ENCODE assay signal across 28 cellular contexts in the genomic region with DNA sequence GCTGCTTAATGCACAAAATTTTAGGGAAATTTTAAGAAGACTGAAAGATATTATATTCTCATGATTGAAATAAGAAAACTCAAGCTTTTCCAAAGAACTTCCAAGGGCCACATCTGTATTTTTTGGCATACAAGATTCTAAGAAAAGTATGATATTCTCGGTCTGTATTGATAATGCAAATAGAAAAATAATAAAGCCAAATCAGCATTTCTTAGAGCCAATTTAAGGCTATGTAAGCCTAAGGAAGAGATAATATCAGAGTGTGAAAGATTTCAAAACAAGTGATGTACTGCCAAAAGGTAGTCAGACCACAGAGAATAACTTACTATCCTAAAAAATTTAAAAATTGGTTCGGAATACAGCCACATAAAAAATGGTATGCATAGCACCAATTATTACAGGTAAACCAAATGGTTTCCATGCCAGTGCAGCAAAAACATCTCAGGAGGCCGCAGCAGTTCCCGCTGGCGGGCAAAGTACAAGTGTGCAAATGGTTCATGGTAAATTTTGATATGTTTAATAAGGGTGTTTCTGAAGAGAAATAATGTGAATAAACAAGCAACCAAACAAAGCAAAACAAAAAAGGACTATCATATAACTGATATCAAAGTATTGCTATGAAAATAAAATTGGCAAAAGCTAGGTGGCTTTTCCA.
"Had no signal": no experiment of that assay in that cellular context is flagged by ENCODE, and none has a peak within 500 bp of the region (broad histone marks: within the 10 kb centered on the region; RNA-seq: fewer than 3 reads in every experiment).

No MANE protein-coding gene starts in this region.

- H3K4me1 ChIP-seq: foreskin keratinocyte had no signal

- H3K27ac ChIP-seq: esophagus muscularis mucosa, foreskin keratinocyte, heart left ventricle, WERI-Rb-1 had no signal

- H3K27me3 ChIP-seq: body of pancreas, esophagus muscularis mucosa, foreskin keratinocyte, gastrocnemius medialis, heart left ventricle had no signal

- ATAC-seq: activated CD4-positive, CD25-positive, alpha-beta regulatory T cell treated with anti-CD3 and anti-CD28 coated beads, Interleukin-2, amount 50 U/mL, for 24 hours; activated T-cell treated with anti-CD3 and anti-CD28 coated beads, Interleukin-2, amount 50 U/mL, for 72 hours; body of pancreas; effector memory CD8-positive, alpha-beta T cell; foreskin keratinocyte; gastrocnemius medialis; heart left ventricle had no signal

- H3K4me3 ChIP-seq: body of pancreas, esophagus muscularis mucosa, gastrocnemius medialis, heart left ventricle had no signal

- H3K9me3 Mint-ChIP-seq: activated B cell treated with CpG ODN at 0.5 μM for 24 hours; activated CD4-positive, alpha-beta memory T cell treated with anti-CD3 and anti-CD28 coated beads, Interleukin-2, amount 10 ng/mL, durations not matched to agents 7 days and 5 days; activated T-cell treated with anti-CD3 and anti-CD28 coated beads, Interleukin-2, amount 50 U/mL, for 24 hours; activated T-cell treated with anti-CD3 and anti-CD28 coated beads, Interleukin-2, amount 50 U/mL, for 72 hours; effector memory CD8-positive, alpha-beta T cell had no signal

- H3K4me3 Mint-ChIP-seq: activated B cell treated with CpG ODN at 0.5 μM for 24 hours; activated CD4-positive, alpha-beta memory T cell treated with anti-CD3 and anti-CD28 coated beads, Interleukin-2, amount 10 ng/mL, durations not matched to agents 7 days and 5 days; activated naive CD8-positive, alpha-beta T cell; activated T-cell treated with anti-CD3 and anti-CD28 coated beads, Interleukin-2, amount 50 U/mL, for 24 hours; activated T-cell treated with anti-CD3 and anti-CD28 coated beads, Interleukin-2, amount 50 U/mL, for 72 hours; effector memory CD8-positive, alpha-beta T cell had no signal

- FAIRE-seq: colon had no signal

- H3K27me3 Mint-ChIP-seq: activated CD4-positive, alpha-beta memory T cell treated with anti-CD3 and anti-CD28 coated beads, Interleukin-2, amount 10 ng/mL, durations not matched to agents 7 days and 5 days; activated naive CD8-positive, alpha-beta T cell; activated T-cell treated with anti-CD3 and anti-CD28 coated beads, Interleukin-2, amount 50 U/mL, for 24 hours; effector memory CD8-positive, alpha-beta T cell had no signal

- H3K27ac Mint-ChIP-seq: activated B cell treated with CpG ODN at 0.5 μM for 24 hours; activated CD4-positive, alpha-beta memory T cell treated with anti-CD3 and anti-CD28 coated beads, Interleukin-2, amount 10 ng/mL, durations not matched to agents 7 days and 5 days; activated naive CD8-positive, alpha-beta T cell; activated T-cell treated with anti-CD3 and anti-CD28 coated beads, Interleukin-2, amount 50 U/mL, for 24 hours; activated T-cell treated with anti-CD3 and anti-CD28 coated beads, Interleukin-2, amount 50 U/mL, for 72 hours had no signal

- H3K9me3 ChIP-seq: body of pancreas, esophagus muscularis mucosa, gastrocnemius medialis, heart left ventricle had no signal

- DNase-seq: activated B cell treated with CpG ODN at 0.5 μM for 24 hours; activated CD4-positive, alpha-beta memory T cell treated with anti-CD3 and anti-CD28 coated beads, Interleukin-2, amount 10 ng/mL, durations not matched to agents 7 days and 5 days; activated CD4-positive, alpha-beta T cell treated with anti-CD3 and anti-CD28 coated beads for 48 hours; activated CD8-positive, alpha-beta memory T cell treated with anti-CD3 and anti-CD28 coated beads, Interleukin-2, amount 50 U/mL, for 48 hours; activated gamma-delta T cell; activated naive CD4-positive, alpha-beta T cell; activated T-cell treated with anti-CD3 and anti-CD28 coated beads for 4 hours; activated T-cell treated with anti-CD3 and anti-CD28 coated beads, Interleukin-2, amount 50 U/mL, for 24 hours; activated T-cell treated with anti-CD3 and anti-CD28 coated beads, Interleukin-2, amount 50 U/mL, for 72 hours; amygdala; aorta; body of pancreas; caudate nucleus; cortex of kidney; dermis blood vessel endothelial cell; effector CD4-positive, alpha-beta T cell; effector memory CD8-positive, alpha-beta T cell; erythroblast; foreskin keratinocyte; gastrocnemius medialis; glutamatergic neuron; heart left ventricle; T-helper 9 cell; WERI-Rb-1 had no signal
